ENCODE assay signal across 8 cellular contexts in genomic region chr12:111600296-111600562, GRCh38. TPM values are rescaled to one million over a fixed set of nuclear protein-coding genes. Genes with fewer than 3 reads are reported as not detected.
DNase-seq lines count a peak whose midpoint lies in the region; ATAC-seq and TF ChIP-seq lines count a peak whose summit lies in the region.

No MANE protein-coding gene starts in this region.

- ATAC-seq in activated CD8-positive, alpha-beta memory T cell treated with anti-CD3 and anti-CD28 coated beads, Interleukin-2, amount 10 ng/mL, durations not matched to agents 7 days and 5 days: no peak
- ATAC-seq in GM18907 (IDR thresholded peaks at IDR 0.05; ENCODE audit: unreplicated experiment) (no peak), HG03521 (IDR thresholded peaks at IDR 0.05; ENCODE audit: unreplicated experiment) (no peak)

- no peaks in the 10 kb centered on the region for H3K27me3 Mint-ChIP-seq in activated CD8-positive, alpha-beta memory T cell treated with anti-CD3 and anti-CD28 coated beads, Interleukin-2, amount 10 ng/mL, durations not matched to agents 7 days and 5 days

- H3K27ac ChIP-seq in adrenal gland (peak overlapping the region; percentile 48 to 100 (median 95)), layer of hippocampus (ENCODE audit: low read depth, low read length) (peak overlapping the region; percentile 83), testis (peak overlapping the region; percentile 93 to 97)

- no peaks in the 10 kb centered on the region for H3K9me3 Mint-ChIP-seq in activated CD8-positive, alpha-beta memory T cell treated with anti-CD3 and anti-CD28 coated beads, Interleukin-2, amount 10 ng/mL, durations not matched to agents 7 days and 5 days (ENCODE audit: low read depth)

- no peaks in the 10 kb centered on the region for H3K27me3 ChIP-seq in adrenal gland
- no peaks in the 10 kb centered on the region for H3K27me3 ChIP-seq in layer of hippocampus (ENCODE audit: control insufficient read depth, insufficient read depth, low read length)
- no peaks in the 10 kb centered on the region for H3K27me3 ChIP-seq in testis

- H3K27ac Mint-ChIP-seq in activated CD8-positive, alpha-beta memory T cell treated with anti-CD3 and anti-CD28 coated beads, Interleukin-2, amount 10 ng/mL, durations not matched to agents 7 days and 5 days: peak overlapping the region; percentile 57

- H3K36me3 ChIP-seq in adrenal gland (replicated peaks in 1 of 2): no peaks in the 10 kb centered on the region
- H3K36me3 ChIP-seq in testis (ENCODE audit: low read depth, missing control alignments): no peaks in the 10 kb centered on the region

- H3K4me3 Mint-ChIP-seq in activated CD8-positive, alpha-beta memory T cell treated with anti-CD3 and anti-CD28 coated beads, Interleukin-2, amount 10 ng/mL, durations not matched to agents 7 days and 5 days: peak overlapping the region; percentile 82

- CTCF ChIA-PET in activated CD8-positive, alpha-beta memory T cell treated with anti-CD3 and anti-CD28 coated beads, Interleukin-2, amount 10 ng/mL, durations not matched to agents 7 days and 5 days (lab: Charles Lee): no interaction called here

- H3K4me3 ChIP-seq in adrenal gland: peak overlapping the region in 2 of 4 donors; percentile 84 to 98
- peak overlapping the region; percentile 82 to 92 for H3K4me3 ChIP-seq in testis

- intact Hi-C loops in adrenal gland (cut with DNase I): no loop called here
- intact Hi-C loops in testis (cut with DNase I; ENCODE audit: low total_unique reads): no loop called here

- 2 to 13% (median 9%) methylated on average over 2 of the region's 2 CpGs for WGBS in adrenal gland, 4 donors
- whole genome bisulfite sequencing in testis, 2 donors: 3 to 7% methylated on average over 2 of the region's 2 CpGs

- TF ChIP-seq POLR2A in adrenal gland (IDR thresholded peaks at IDR 0.05) (no peak), testis (IDR thresholded peaks at IDR 0.05) (no peak)

- no peaks in the 10 kb centered on the region for H3K9me3 ChIP-seq in adrenal gland (replicated peaks in 1 of 3)
- H3K9me3 ChIP-seq in testis: no peaks in the 10 kb centered on the region

- no peak for DNase-seq in activated CD8-positive, alpha-beta memory T cell treated with anti-CD3 and anti-CD28 coated beads, Interleukin-2, amount 10 ng/mL, durations not matched to agents 7 days and 5 days
- no peak for DNase-seq in activated CD8-positive, alpha-beta memory T cell treated with anti-CD3 and anti-CD28 coated beads for 24 hours
- DNase-seq in adrenal gland (no peak), testis (no peak), NCI-H1930 (lab: John Stamatoyannopoulos, UW) (no peak)

- H3K4me1 ChIP-seq in adrenal gland (replicated peaks in 1 of 2): peaks cover 23 to 25% of the 10 kb centered on the region in 2 donors
- peaks cover 25% of the 10 kb centered on the region for H3K4me1 ChIP-seq in testis

- no peaks in the 10 kb centered on the region for H3K36me3 Mint-ChIP-seq in activated CD8-positive, alpha-beta memory T cell treated with anti-CD3 and anti-CD28 coated beads, Interleukin-2, amount 10 ng/mL, durations not matched to agents 7 days and 5 days

- TF ChIP-seq CTCF in adrenal gland (IDR thresholded peaks at IDR 0.05): no peak
- no peak for TF ChIP-seq CTCF in testis (IDR thresholded peaks at IDR 0.05)

- peaks cover 19% of the 10 kb centered on the region for H3K4me1 Mint-ChIP-seq in activated CD8-positive, alpha-beta memory T cell treated with anti-CD3 and anti-CD28 coated beads, Interleukin-2, amount 10 ng/mL, durations not matched to agents 7 days and 5 days

RNA-seq across cellular contexts. Expression of gene ATXN2, which starts 1.1 kb away (rescaled TPM):
- total RNA-seq in activated CD8-positive, alpha-beta memory T cell treated with anti-CD3 and anti-CD28 coated beads, Interleukin-2, amount 10 ng/mL, durations not matched to agents 7 days and 5 days: 10 to 100 TPM; 38.2 to 39.3 TPM
- total RNA-seq in adrenal gland (100 to 1,000 TPM in 1 of 8 donors, 10 to 100 TPM in 7; 31.0 to 241 (median 63.1) TPM), testis (100 to 1,000 TPM; 145 to 165 TPM)
- polyA plus RNA-seq in adrenal gland (10 to 100 TPM; 41.5 to 60.7 (median 56.7) TPM), testis (ENCODE audit: insufficient read depth, low read depth, low replicate concordance) (61.4 TPM)
